ENCODE assay signal across 19 cellular contexts in genomic region chr7:16040381-16040780, GRCh38.
"Had no signal": no experiment of that assay in that cellular context is flagged by ENCODE, and none has a peak within 500 bp of the region (broad histone marks: within the 10 kb centered on the region; RNA-seq: fewer than 3 reads in every experiment).

No MANE protein-coding gene starts in this region.

- H3K27ac ChIP-seq: epithelial cell of prostate, gastrocnemius medialis, hepatocyte, pancreas, spleen, tibial nerve, VCaP had no signal

- H3K4me3 ChIP-seq: gastrocnemius medialis, hepatocyte, pancreas, spleen, tibial nerve had no signal

- DNase-seq: activated CD4-positive, alpha-beta T cell treated with anti-CD3 and anti-CD28 coated beads for 4 hours; activated CD4-positive, alpha-beta T cell treated with anti-CD3 and anti-CD28 coated beads, Interleukin-2, amount 50 U/mL, for 4 hours; activated effector memory CD4-positive, alpha-beta T cell treated with Interleukin-2 at 50 U/mL for 16 hours; activated naive CD4-positive, alpha-beta T cell treated with Interleukin-2 at 50 U/mL for 16 hours; activated T-cell treated with anti-CD3 and anti-CD28 coated beads for 4 hours; anterior cingulate cortex; gastrocnemius medialis; islet precursor cell; mammary epithelial cell; natural killer cell; nucleus accumbens; pancreas; right cardiac atrium; spleen; stimulated activated naive CD4-positive, alpha-beta T cell had no signal

- H3K36me3 ChIP-seq: gastrocnemius medialis, pancreas, spleen, tibial nerve had no signal

- H3K27me3 ChIP-seq: gastrocnemius medialis, hepatocyte, pancreas, spleen, tibial nerve had no signal

- H3K79me2 ChIP-seq: hepatocyte had no signal

- H3K4me2 ChIP-seq: hepatocyte had no signal

- H3K4me1 ChIP-seq: gastrocnemius medialis, pancreas, spleen, tibial nerve had no signal

- H3K9me3 ChIP-seq: gastrocnemius medialis, pancreas, spleen, tibial nerve had no signal

- ATAC-seq: gastrocnemius medialis, natural killer cell, pancreas, right cardiac atrium had no signal

- H2AFZ ChIP-seq: hepatocyte had no signal
